Comparison of ENCODE assay signal across 18 cellular contexts in genomic region chr17:10623786-10624338, GRCh38.
"Had no signal": no experiment of that assay in that cellular context is flagged by ENCODE, and none has a peak within 500 bp of the region (broad histone marks: within the 10 kb centered on the region; RNA-seq: fewer than 3 reads in every experiment).

No MANE protein-coding gene starts in this region.

- H3K9me3 ChIP-seq: colonic mucosa, tibial artery had no signal

- H3K27ac Mint-ChIP-seq: activated naive CD8-positive, alpha-beta T cell treated with anti-CD3 and anti-CD28 coated beads for 36 hours; effector memory CD8-positive, alpha-beta T cell; memory B cell; naive thymus-derived CD4-positive, alpha-beta T cell; neural progenitor cell; WTC11 had no signal

- DNase-seq: activated naive CD4-positive, alpha-beta T cell treated with Interleukin-2 at 50 U/mL for 16 hours; activated naive CD8-positive, alpha-beta T cell treated with anti-CD3 and anti-CD28 coated beads for 36 hours; activated T-cell treated with anti-CD3 and anti-CD28 coated beads, Interleukin-2, amount 50 U/mL, for 1 hour; colonic mucosa; dorsolateral prefrontal cortex; effector memory CD8-positive, alpha-beta T cell; foreskin melanocyte; glutamatergic neuron; naive thymus-derived CD4-positive, alpha-beta T cell; stimulated activated CD4-positive, alpha-beta T cell treated with anti-CD3 and anti-CD28 coated beads, Interleukin-12 subunit alpha, Interleukin-12 subunit beta, amount 100 ng/mL, for 4 hours; stimulated activated CD4-positive, alpha-beta T cell treated with anti-CD3 and anti-CD28 coated beads, Interleukin-4, amount 100 ng/mL, for 4 hours; stimulated activated naive CD8-positive, alpha-beta T cell treated with anti-CD3 and anti-CD28 coated beads, Interleukin-15, Interleukin-2, amounts not matched to agents 100 U/mL and 50 U/mL, for 24 hours; T-helper 9 cell; tibial artery had no signal

- H3K4me1 Mint-ChIP-seq: activated naive CD8-positive, alpha-beta T cell treated with anti-CD3 and anti-CD28 coated beads for 36 hours; memory B cell; naive thymus-derived CD4-positive, alpha-beta T cell; neural progenitor cell; WTC11 had no signal

- H3K4me3 Mint-ChIP-seq: activated naive CD8-positive, alpha-beta T cell treated with anti-CD3 and anti-CD28 coated beads for 36 hours; effector memory CD8-positive, alpha-beta T cell; memory B cell; naive thymus-derived CD4-positive, alpha-beta T cell; neural progenitor cell; WTC11 had no signal

- H3K9me3 Mint-ChIP-seq: activated naive CD8-positive, alpha-beta T cell treated with anti-CD3 and anti-CD28 coated beads for 36 hours; effector memory CD8-positive, alpha-beta T cell; memory B cell; naive thymus-derived CD4-positive, alpha-beta T cell; neural progenitor cell; WTC11 had no signal

- H3K27me3 Mint-ChIP-seq: activated naive CD8-positive, alpha-beta T cell treated with anti-CD3 and anti-CD28 coated beads for 36 hours; memory B cell had no signal

- H3K36me3 Mint-ChIP-seq: memory B cell, neural progenitor cell, WTC11 had no signal

- H3K27ac ChIP-seq: colonic mucosa, dorsolateral prefrontal cortex, hepatocyte, neural progenitor cell had no signal

- H3K27me3 ChIP-seq: colonic mucosa, dorsolateral prefrontal cortex, hepatocyte, neural progenitor cell, tibial artery had no signal

- H3K4me1 ChIP-seq: colonic mucosa, neural progenitor cell had no signal

- ATAC-seq: effector memory CD8-positive, alpha-beta T cell; naive thymus-derived CD4-positive, alpha-beta T cell; stimulated activated naive CD8-positive, alpha-beta T cell treated with anti-CD3 and anti-CD28 coated beads, Interleukin-15, Interleukin-2, amounts not matched to agents 100 U/mL and 50 U/mL, for 24 hours; WTC11 had no signal

- H3K36me3 ChIP-seq: colonic mucosa, neural progenitor cell had no signal

- H3K4me3 ChIP-seq: colonic mucosa, dorsolateral prefrontal cortex, hepatocyte, neural progenitor cell, tibial artery had no signal
